Comparison of ENCODE assay signal across 8 cellular contexts in genomic region chr17:64129765-64130558, GRCh38.
DNase-seq lines count a peak whose midpoint lies in the region; ATAC-seq and TF ChIP-seq lines count a peak whose summit lies in the region.

TSS of gene ERN1 (minus strand) at chr17:64130144. CDS start at chr17:64130029, 115 bp downstream.

- no peaks in the 10 kb centered on the region for H3K27me3 ChIP-seq in layer of hippocampus (ENCODE audit: control insufficient read depth, insufficient read depth, low read length)

- peak; percentile 82 for ATAC-seq in HG03354 (IDR thresholded peaks at IDR 0.05; ENCODE audit: poor library complexity, severe bottlenecking, unreplicated experiment)

- H3K27ac ChIP-seq in cingulate gyrus (ENCODE audit: low read depth, low read length) (peak within 1 kb of the TSS; percentile 77), layer of hippocampus (ENCODE audit: low read depth, low read length) (peak within 1 kb of the TSS; percentile 82)

- TF ChIP-seq POLR2A in GM19099 (IDR thresholded peaks at IDR 0.05; ENCODE audit: extremely low read depth, insufficient read length, low read depth) = peak; percentile 99

- peak; percentile 97 for DNase-seq in Ammon's horn (ENCODE audit: low spot score)
- DNase-seq in NCI-H526 (lab: John Stamatoyannopoulos, UW) = peak; percentile 71 to 92
- DNase-seq in activated CD4-positive, alpha-beta T cell treated with anti-CD3 and anti-CD28 coated beads for 48 hours = peak; percentile 92
- DNase-seq in stimulated activated CD4-positive, alpha-beta T cell treated with anti-CD3 and anti-CD28 coated beads, Interleukin-1b, Interleukin-23, amount 100 ng/mL, for 24 hours (ENCODE audit: low read depth in 4 of 4, low spot score in 1 of 4) = peak; percentile 85 to 97 (median 87)

Comparison
In these comparisons a context has a peak if more than half of its experiments do, and no peak if none do; other contexts are left out.
1. Peak in every context shown above with its lines: DNase-seq, ATAC-seq and H3K27ac ChIP-seq.